In the genomic region with DNA sequence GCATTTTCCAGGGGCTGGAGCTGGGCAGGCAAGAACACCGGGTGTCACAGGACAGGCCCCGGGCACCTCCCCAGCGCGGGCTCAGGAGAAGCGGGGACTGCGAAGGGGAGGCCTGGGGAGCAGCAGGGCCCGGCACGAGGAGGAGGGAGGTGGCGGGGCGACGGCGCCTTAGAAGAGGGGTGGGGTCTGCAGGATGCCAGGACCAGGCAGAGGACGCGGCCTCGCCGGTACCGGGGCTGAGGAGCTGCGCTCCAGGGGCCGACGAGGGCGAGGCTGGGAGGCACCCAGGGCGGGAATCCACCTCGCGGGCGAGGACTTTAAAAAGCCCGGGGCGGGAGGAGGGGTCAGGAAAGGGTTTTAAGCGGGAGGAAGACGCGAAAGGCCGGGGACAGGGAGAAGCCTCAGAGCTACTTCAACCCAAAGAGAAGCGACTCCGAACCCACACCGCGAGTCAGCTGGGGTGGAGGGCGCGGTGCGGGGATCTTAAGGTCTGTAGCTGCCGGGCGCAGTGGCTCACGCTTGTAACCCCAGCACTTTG, we compare ENCODE assay signal across 2 cellular contexts.
TF ChIP-seq lines count a peak whose summit lies in the region.

No MANE protein-coding gene starts in this region.

TF ChIP-seq in HepG2, 621 proteins besides CTCF, POLR2A, EP300 and RAD21 (continues in another document):
- TF ChIP-seq SNAPC2 (CRISPR knock-in tag; IDR thresholded peaks at IDR 0.05) = no peak
- TF ChIP-seq MIER2 (CRISPR knock-in tag; IDR thresholded peaks at IDR 0.05) = no peak
- no peak for TF ChIP-seq TRIM24 (CRISPR knock-in tag; IDR thresholded peaks at IDR 0.05)
- TF ChIP-seq, protein P1, sequence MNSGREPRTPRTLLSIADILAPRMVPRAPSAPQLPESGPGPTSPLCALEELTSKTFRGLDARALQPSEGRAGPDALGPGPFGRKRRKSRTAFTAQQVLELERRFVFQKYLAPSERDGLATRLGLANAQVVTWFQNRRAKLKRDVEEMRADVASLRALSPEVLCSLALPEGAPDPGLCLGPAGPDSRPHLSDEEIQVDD (CRISPR knock-in tag; IDR thresholded peaks at IDR 0.05; ENCODE audit: borderline replicate concordance) = no peak
- no peak for TF ChIP-seq TBX3 (IDR thresholded peaks at IDR 0.05; ENCODE audit: borderline replicate concordance)
- TF ChIP-seq, protein P2, sequence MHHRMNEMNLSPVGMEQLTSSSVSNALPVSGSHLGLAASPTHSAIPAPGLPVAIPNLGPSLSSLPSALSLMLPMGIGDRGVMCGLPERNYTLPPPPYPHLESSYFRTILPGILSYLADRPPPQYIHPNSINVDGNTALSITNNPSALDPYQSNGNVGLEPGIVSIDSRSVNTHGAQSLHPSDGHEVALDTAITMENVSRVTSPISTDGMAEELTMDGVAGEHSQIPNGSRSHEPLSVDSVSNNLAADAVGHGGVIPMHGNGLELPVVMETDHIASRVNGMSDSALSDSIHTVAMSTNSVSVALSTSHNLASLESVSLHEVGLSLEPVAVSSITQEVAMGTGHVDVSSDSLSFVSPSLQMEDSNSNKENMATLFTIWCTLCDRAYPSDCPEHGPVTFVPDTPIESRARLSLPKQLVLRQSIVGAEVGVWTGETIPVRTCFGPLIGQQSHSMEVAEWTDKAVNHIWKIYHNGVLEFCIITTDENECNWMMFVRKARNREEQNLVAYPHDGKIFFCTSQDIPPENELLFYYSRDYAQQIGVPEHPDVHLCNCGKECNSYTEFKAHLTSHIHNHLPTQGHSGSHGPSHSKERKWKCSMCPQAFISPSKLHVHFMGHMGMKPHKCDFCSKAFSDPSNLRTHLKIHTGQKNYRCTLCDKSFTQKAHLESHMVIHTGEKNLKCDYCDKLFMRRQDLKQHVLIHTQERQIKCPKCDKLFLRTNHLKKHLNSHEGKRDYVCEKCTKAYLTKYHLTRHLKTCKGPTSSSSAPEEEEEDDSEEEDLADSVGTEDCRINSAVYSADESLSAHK (CRISPR knock-in tag; IDR thresholded peaks at IDR 0.05; ENCODE audit: borderline replicate concordance) = no peak
- no peak for TF ChIP-seq STAT5B (CRISPR knock-in tag; IDR thresholded peaks at IDR 0.05)
- TF ChIP-seq PHF8 (CRISPR knock-in tag; IDR thresholded peaks at IDR 0.05) = 0 out of 2 replicates have a peak, but pooled peaks have one; percentile 4
- no peak for TF ChIP-seq AGO1 (IDR thresholded peaks at IDR 0.05; ENCODE audit: low read depth, low read length, poor library complexity, severe bottlenecking)
- no peak for TF ChIP-seq MATR3 (CRISPR knock-in tag; IDR thresholded peaks at IDR 0.05)
- TF ChIP-seq EZH2 (conservative IDR thresholded peaks at IDR 0.05; ENCODE audit: low read depth, low read length) = no peak
- TF ChIP-seq ZNF30 (CRISPR knock-in tag; IDR thresholded peaks at IDR 0.05) = no peak
- TF ChIP-seq KDM5B (CRISPR knock-in tag; IDR thresholded peaks at IDR 0.05; ENCODE audit: borderline replicate concordance) = no peak
- TF ChIP-seq NR2F2 (IDR thresholded peaks at IDR 0.05; ENCODE audit: borderline replicate concordance, low read depth) = no peak
- no peak for TF ChIP-seq SIX4 (CRISPR knock-in tag; IDR thresholded peaks at IDR 0.05)
- TF ChIP-seq TSC22D2 (CRISPR knock-in tag; IDR thresholded peaks at IDR 0.05; ENCODE audit: borderline replicate concordance) = no peak
- no peak for TF ChIP-seq KDM1A (CRISPR knock-in tag; IDR thresholded peaks at IDR 0.05)
- TF ChIP-seq TARDBP (CRISPR knock-in tag; IDR thresholded peaks at IDR 0.05) = no peak
- no peak for TF ChIP-seq NFE2L2 (IDR thresholded peaks at IDR 0.05; ENCODE audit: low read length)
- no peak for TF ChIP-seq NFE2 (CRISPR knock-in tag; IDR thresholded peaks at IDR 0.05)
- no peak for TF ChIP-seq NKX3-1 (CRISPR knock-in tag; IDR thresholded peaks at IDR 0.05)
- TF ChIP-seq ZNF160 (CRISPR knock-in tag; IDR thresholded peaks at IDR 0.05) = no peak
- TF ChIP-seq, protein P3, sequence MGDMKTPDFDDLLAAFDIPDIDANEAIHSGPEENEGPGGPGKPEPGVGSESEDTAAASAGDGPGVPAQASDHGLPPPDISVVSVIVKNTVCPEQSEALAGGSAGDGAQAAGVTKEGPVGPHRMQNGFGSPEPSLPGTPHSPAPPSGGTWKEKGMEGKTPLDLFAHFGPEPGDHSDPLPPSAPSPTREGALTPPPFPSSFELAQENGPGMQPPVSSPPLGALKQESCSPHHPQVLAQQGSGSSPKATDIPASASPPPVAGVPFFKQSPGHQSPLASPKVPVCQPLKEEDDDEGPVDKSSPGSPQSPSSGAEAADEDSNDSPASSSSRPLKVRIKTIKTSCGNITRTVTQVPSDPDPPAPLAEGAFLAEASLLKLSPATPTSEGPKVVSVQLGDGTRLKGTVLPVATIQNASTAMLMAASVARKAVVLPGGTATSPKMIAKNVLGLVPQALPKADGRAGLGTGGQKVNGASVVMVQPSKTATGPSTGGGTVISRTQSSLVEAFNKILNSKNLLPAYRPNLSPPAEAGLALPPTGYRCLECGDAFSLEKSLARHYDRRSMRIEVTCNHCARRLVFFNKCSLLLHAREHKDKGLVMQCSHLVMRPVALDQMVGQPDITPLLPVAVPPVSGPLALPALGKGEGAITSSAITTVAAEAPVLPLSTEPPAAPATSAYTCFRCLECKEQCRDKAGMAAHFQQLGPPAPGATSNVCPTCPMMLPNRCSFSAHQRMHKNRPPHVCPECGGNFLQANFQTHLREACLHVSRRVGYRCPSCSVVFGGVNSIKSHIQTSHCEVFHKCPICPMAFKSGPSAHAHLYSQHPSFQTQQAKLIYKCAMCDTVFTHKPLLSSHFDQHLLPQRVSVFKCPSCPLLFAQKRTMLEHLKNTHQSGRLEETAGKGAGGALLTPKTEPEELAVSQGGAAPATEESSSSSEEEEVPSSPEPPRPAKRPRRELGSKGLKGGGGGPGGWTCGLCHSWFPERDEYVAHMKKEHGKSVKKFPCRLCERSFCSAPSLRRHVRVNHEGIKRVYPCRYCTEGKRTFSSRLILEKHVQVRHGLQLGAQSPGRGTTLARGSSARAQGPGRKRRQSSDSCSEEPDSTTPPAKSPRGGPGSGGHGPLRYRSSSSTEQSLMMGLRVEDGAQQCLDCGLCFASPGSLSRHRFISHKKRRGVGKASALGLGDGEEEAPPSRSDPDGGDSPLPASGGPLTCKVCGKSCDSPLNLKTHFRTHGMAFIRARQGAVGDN (CRISPR knock-in tag; IDR thresholded peaks at IDR 0.05) = peak; percentile 15; the same call in 1 of the 2 replicates
- TF ChIP-seq MED13 (CRISPR knock-in tag; IDR thresholded peaks at IDR 0.05) = no peak
- no peak for TF ChIP-seq ELF4 (CRISPR knock-in tag; IDR thresholded peaks at IDR 0.05; ENCODE audit: borderline replicate concordance)
- no peak for TF ChIP-seq RNF2 (conservative IDR thresholded peaks at IDR 0.05; ENCODE audit: low read depth)
- TF ChIP-seq, protein P4, sequence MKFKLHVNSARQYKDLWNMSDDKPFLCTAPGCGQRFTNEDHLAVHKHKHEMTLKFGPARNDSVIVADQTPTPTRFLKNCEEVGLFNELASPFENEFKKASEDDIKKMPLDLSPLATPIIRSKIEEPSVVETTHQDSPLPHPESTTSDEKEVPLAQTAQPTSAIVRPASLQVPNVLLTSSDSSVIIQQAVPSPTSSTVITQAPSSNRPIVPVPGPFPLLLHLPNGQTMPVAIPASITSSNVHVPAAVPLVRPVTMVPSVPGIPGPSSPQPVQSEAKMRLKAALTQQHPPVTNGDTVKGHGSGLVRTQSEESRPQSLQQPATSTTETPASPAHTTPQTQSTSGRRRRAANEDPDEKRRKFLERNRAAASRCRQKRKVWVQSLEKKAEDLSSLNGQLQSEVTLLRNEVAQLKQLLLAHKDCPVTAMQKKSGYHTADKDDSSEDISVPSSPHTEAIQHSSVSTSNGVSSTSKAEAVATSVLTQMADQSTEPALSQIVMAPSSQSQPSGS (CRISPR knock-in tag; IDR thresholded peaks at IDR 0.05) = no peak
- TF ChIP-seq ZFP41 (CRISPR knock-in tag; IDR thresholded peaks at IDR 0.05; ENCODE audit: borderline replicate concordance) = no peak

TF ChIP-seq in HEK293T, 16 proteins besides CTCF, POLR2A, EP300 and RAD21:
- TF ChIP-seq SP1 (IDR thresholded peaks at IDR 0.05) (no peak), FOXA1 (IDR thresholded peaks at IDR 0.05) (no peak), BHLHE40 (IDR thresholded peaks at IDR 0.05; ENCODE audit: borderline replicate concordance) (no peak), L3MBTL2 (conservative IDR thresholded peaks at IDR 0.05) (no peak), HDGF (IDR thresholded peaks at IDR 0.05; ENCODE audit: borderline replicate concordance) (no peak), ELF4 (IDR thresholded peaks at IDR 0.05) (no peak), TARDBP (IDR thresholded peaks at IDR 0.05) (no peak), FOXK2 (IDR thresholded peaks at IDR 0.05) (no peak)
TF ChIP-seq in HEK293T: peak in this region for 0.
